Comparison of ENCODE assay signal across 2 cellular contexts in genomic region chr10:6743291-6743849, GRCh38.
TF ChIP-seq lines count a peak whose summit lies in the region.

No MANE protein-coding gene starts in this region.

TF ChIP-seq in GM23338, 12 proteins besides CTCF, POLR2A, EP300 and RAD21 (continued from another document):
- TF ChIP-seq ZNF462 (CRISPR knock-in tag; IDR thresholded peaks at IDR 0.05) (no peak), STAT1 (IDR thresholded peaks at IDR 0.05; ENCODE audit: unreplicated experiment) (no peak), ZNF331 (CRISPR knock-in tag; IDR thresholded peaks at IDR 0.05; ENCODE audit: low read depth) (no peak), ETS1 (IDR thresholded peaks at IDR 0.05) (no peak), POLR2AphosphoS5 (IDR thresholded peaks at IDR 0.05; ENCODE audit: low read depth) (no peak), JUNB (IDR thresholded peaks at IDR 0.05; ENCODE audit: unreplicated experiment) (no peak)

TF ChIP-seq in WTC11, 78 proteins besides CTCF, POLR2A, EP300 and RAD21 (continued from another document):
- TF ChIP-seq ZNF532 (CRISPR knock-in tag; IDR thresholded peaks at IDR 0.05; ENCODE audit: borderline replicate concordance) (no peak), E2F1 (CRISPR knock-in tag; IDR thresholded peaks at IDR 0.05) (no peak), SMAD4 (CRISPR knock-in tag; IDR thresholded peaks at IDR 0.05) (no peak), NFATC4 (CRISPR knock-in tag; IDR thresholded peaks at IDR 0.05) (no peak), ZNF281 (CRISPR knock-in tag; IDR thresholded peaks at IDR 0.05) (no peak), ESRRA (CRISPR knock-in tag; IDR thresholded peaks at IDR 0.05; ENCODE audit: borderline replicate concordance) (no peak), IRF1 (CRISPR knock-in tag; IDR thresholded peaks at IDR 0.05) (no peak), ZNF138 (CRISPR knock-in tag; conservative IDR thresholded peaks at IDR 0.05) (no peak), AFF4 (CRISPR knock-in tag; IDR thresholded peaks at IDR 0.05; ENCODE audit: borderline replicate concordance) (no peak), ZNF396 (CRISPR knock-in tag; IDR thresholded peaks at IDR 0.05; ENCODE audit: borderline replicate concordance) (no peak)
